ENCODE assay signal across 23 cellular contexts in the genomic region with DNA sequence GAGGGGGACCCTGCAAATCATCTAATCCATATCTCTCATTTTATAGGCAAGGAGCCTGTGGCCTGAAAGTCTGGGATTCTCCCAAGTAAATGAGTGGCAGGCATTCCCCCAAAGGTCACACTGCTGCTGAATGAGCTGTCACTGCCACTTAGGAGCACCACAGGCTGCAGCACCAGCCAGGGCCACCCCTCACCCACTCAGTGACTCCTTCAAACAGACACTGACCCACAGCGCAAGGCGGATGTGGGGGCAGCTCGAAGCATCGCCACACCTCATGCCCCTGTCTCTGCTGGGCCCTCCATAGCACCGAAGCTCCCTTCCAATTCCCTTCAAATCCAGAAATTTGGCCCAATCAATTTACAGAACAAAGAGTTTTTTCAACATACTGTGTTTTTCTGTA.
DNase-seq lines count a peak whose midpoint lies in the region; ATAC-seq and TF ChIP-seq lines count a peak whose summit lies in the region.
"Had no signal": no experiment of that assay in that cellular context is flagged by ENCODE, and none has a peak within 500 bp of the region (broad histone marks: within the 10 kb centered on the region; RNA-seq: fewer than 3 reads in every experiment).

No MANE protein-coding gene starts in this region.

- H3K9me3 Mint-ChIP-seq in GM23338 (peaks cover 23% of the 10 kb centered on the region), brain (peaks cover 16 to 27% (median 20%) of the 10 kb centered on the region in 5 experiments)
- H3K9me3 Mint-ChIP-seq: HFFc6 had no signal

- no peaks in the 10 kb centered on the region for H3K36me3 ChIP-seq in GM23338 (ENCODE audit: insufficient read depth)
- no peaks in the 10 kb centered on the region for H3K36me3 ChIP-seq in left ventricle myocardium inferior
- H3K36me3 ChIP-seq: BE2C had no signal

- intact Hi-C loops in left ventricle myocardium inferior (cut with micrococcal nuclease) = no loop called here

- H3F3A ChIP-seq in GM23338 (replicated peaks; ENCODE audit: low read depth) = no peaks in the 10 kb centered on the region

- H3K4me3 Mint-ChIP-seq in GM23338 = no peak overlapping the region
- no peak overlapping the region for H3K4me3 Mint-ChIP-seq in brain
- H3K4me3 Mint-ChIP-seq: CD4-positive, CD25-positive, alpha-beta regulatory T cell; HFFc6 had no signal

- DNase-seq in GM23338 (ENCODE audit: low spot score) (no peak), left ventricle myocardium inferior (peak; percentile 28), retina (peak; percentile 64)
- DNase-seq: BE2C; CD4-positive, CD25-positive, alpha-beta regulatory T cell; DMS153; GF-D8; HFFc6; MM.1S; NCI-H1092; NCI-H146; NCI-H2029 treated with DMSO at 0.1 percent for 48 hours; NCI-H2171 treated with DMSO at 0.1 percent for 48 hours; NCI-H510A treated with DMSO at 0.1 percent for 48 hours; NCI-H82; PC-3; RPMI8226 had no signal

- peaks cover 14% of the 10 kb centered on the region for H3K4me1 ChIP-seq in GM23338 (ENCODE audit: insufficient read depth)
- H3K4me1 ChIP-seq in left ventricle myocardium inferior = peaks cover 24% of the 10 kb centered on the region
- H3K4me1 ChIP-seq: BE2C had no signal

- no peaks in the 10 kb centered on the region for H3K79me2 ChIP-seq in GM23338 (replicated peaks; ENCODE audit: insufficient read depth)

- no peak for TF ChIP-seq CTCF in GM23338 (conservative IDR thresholded peaks at IDR 0.05; ENCODE audit: low read depth in 2 of 2)
- no peak for TF ChIP-seq CTCF in brain (conservative IDR thresholded peaks at IDR 0.05)
- no peak for TF ChIP-seq CTCF in left ventricle myocardium inferior (IDR thresholded peaks at IDR 0.05; ENCODE audit: borderline replicate concordance)

- H3K27me3 ChIP-seq in GM23338 (ENCODE audit: insufficient read depth) = no peaks in the 10 kb centered on the region
- H3K27me3 ChIP-seq in left ventricle myocardium inferior (ENCODE audit: low read depth) = no peaks in the 10 kb centered on the region
- H3K27me3 ChIP-seq: BE2C had no signal

- no peak overlapping the region for H3K27ac ChIP-seq in GM23338 (ENCODE audit: low read depth)
- peak overlapping the region; percentile 22 for H3K27ac ChIP-seq in left ventricle myocardium inferior (replicated peaks)

- H3K36me3 Mint-ChIP-seq in GM23338 (ENCODE audit: low read depth) = peaks cover 18% of the 10 kb centered on the region
- no peaks in the 10 kb centered on the region for H3K36me3 Mint-ChIP-seq in brain
- H3K36me3 Mint-ChIP-seq: CD4-positive, CD25-positive, alpha-beta regulatory T cell had no signal

- peaks cover 13% of the 10 kb centered on the region for H3K9me2 ChIP-seq in GM23338 (ENCODE audit: insufficient read depth)

- no peaks in the 10 kb centered on the region for H4K20me1 ChIP-seq in GM23338 (replicated peaks; ENCODE audit: insufficient read depth)

- 0 out of 2 replicates have a peak overlapping the region, but pooled peaks have one; percentile 2 for H3K4me2 ChIP-seq in GM23338

- H3K4me1 Mint-ChIP-seq in GM23338 = peaks cover 43% of the 10 kb centered on the region
- peaks cover 21% of the 10 kb centered on the region for H3K4me1 Mint-ChIP-seq in brain

- peaks cover 6% of the 10 kb centered on the region for H3K27me3 Mint-ChIP-seq in GM23338 (ENCODE audit: insufficient read depth, low read depth, poor library complexity)
- peaks cover 22% of the 10 kb centered on the region for H3K27me3 Mint-ChIP-seq in brain

- H3K4me3 ChIP-seq in GM23338 (no peak overlapping the region), left ventricle myocardium inferior (no peak overlapping the region)
- H3K4me3 ChIP-seq: GM12878 had no signal

- H2AFZ ChIP-seq in GM23338 = no peak overlapping the region; the same call in 1 of the 2 replicates

- ATAC-seq in GM23338 = no peak
- no peak for ATAC-seq in HG03108 (IDR thresholded peaks at IDR 0.05; ENCODE audit: unreplicated experiment)
- no peak for ATAC-seq in GM19467 (IDR thresholded peaks at IDR 0.05; ENCODE audit: unreplicated experiment)
- no peak for ATAC-seq in HG02938 (IDR thresholded peaks at IDR 0.05; ENCODE audit: unreplicated experiment)
- ATAC-seq in HG03521 (IDR thresholded peaks at IDR 0.05; ENCODE audit: unreplicated experiment) = no peak
- ATAC-seq: GM12878, PC-3 had no signal

- no peaks in the 10 kb centered on the region for H3K9me3 ChIP-seq in left ventricle myocardium inferior (replicated peaks)
- H3K9me3 ChIP-seq: BE2C had no signal

- H3K27ac Mint-ChIP-seq in GM23338 = no peak overlapping the region
- peak overlapping the region; percentile 4 to 85 (median 46) for H3K27ac Mint-ChIP-seq in brain
- H3K27ac Mint-ChIP-seq: CD4-positive, CD25-positive, alpha-beta regulatory T cell; HFFc6 had no signal

TF ChIP-seq in GM23338, 12 proteins besides CTCF, POLR2A, EP300 and RAD21:
- TF ChIP-seq EZH2phosphoT487 (IDR thresholded peaks at IDR 0.05; ENCODE audit: unreplicated experiment) (no peak), NANOG (IDR thresholded peaks at IDR 0.05; ENCODE audit: borderline replicate concordance) (no peak), STAT1 (IDR thresholded peaks at IDR 0.05; ENCODE audit: unreplicated experiment) (no peak), POLR2AphosphoS5 (IDR thresholded peaks at IDR 0.05; ENCODE audit: low read depth) (no peak), ZNF114 (CRISPR knock-in tag; IDR thresholded peaks at IDR 0.05) (no peak), ZNF331 (CRISPR knock-in tag; IDR thresholded peaks at IDR 0.05; ENCODE audit: low read depth) (no peak), JUNB (IDR thresholded peaks at IDR 0.05; ENCODE audit: unreplicated experiment) (no peak)
TF ChIP-seq in GM23338: peak in this region for 0.
